ENCODE assay signal across 8 cellular contexts in the genomic region with DNA sequence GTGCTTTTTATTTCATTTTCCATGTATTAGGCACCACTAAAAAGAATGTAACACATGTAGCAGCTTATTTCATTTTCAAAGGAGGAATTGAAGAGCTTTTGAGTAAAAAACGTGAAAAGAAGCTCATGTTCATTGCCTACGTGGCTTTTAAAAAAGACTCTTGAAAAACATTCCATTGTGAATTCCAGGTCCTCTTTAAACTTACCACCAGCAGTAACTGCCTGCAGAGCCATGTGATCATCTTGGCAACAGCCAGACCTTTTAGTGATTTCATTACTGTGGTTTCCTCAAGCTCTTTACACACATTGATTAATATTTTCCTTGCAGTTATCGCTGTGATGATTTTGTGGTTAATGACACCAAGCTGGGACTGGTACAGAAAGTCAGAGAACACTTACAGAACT. TPM values are rescaled to one million over a fixed set of nuclear protein-coding genes. Genes with fewer than 3 reads are reported as not detected.
DNase-seq lines count a peak whose midpoint lies in the region; ATAC-seq and TF ChIP-seq lines count a peak whose summit lies in the region.

No MANE protein-coding gene starts in this region.

- no peak for TF ChIP-seq POLR2A in stomach (IDR thresholded peaks at IDR 0.05)

- TF ChIP-seq CTCF in A673 (conservative IDR thresholded peaks at IDR 0.05; ENCODE audit: low read depth, low read length) (no peak), HEK293 (tag by site-specific recombination; IDR thresholded peaks at IDR 0.05) (no peak), astrocyte of the cerebellum (IDR thresholded peaks at IDR 0.05; ENCODE audit: low read depth, low read length, missing control alignments) (no peak), stomach (IDR thresholded peaks at IDR 0.05) (no peak), GM10266 (IDR thresholded peaks at IDR 0.05; ENCODE audit: control insufficient read depth, insufficient read depth, low read depth, missing control alignments) (no peak)

- POLR2A ChIA-PET in A673 (lab: Charles Lee; ENCODE audit: low non-redundant PET) = no interaction called here
- POLR2A ChIA-PET in HEK293 (lab: Yijun Ruan, JAX) = interaction anchor here (1.1 kb wide), 1 partner anchor 47 kb away, joined by 4 read pairs; no protein-coding TSS in a partner anchor

- WGBS in stomach, 5 donors = 5 to 11% (median 7%) methylated on average over 3 of the region's 3 CpGs

- H3K4me1 ChIP-seq in A673 (ENCODE audit: insufficient read depth, low read length, poor library complexity, severe bottlenecking) (peaks cover 28% of the 10 kb centered on the region), HEK293 (ENCODE audit: control insufficient read depth, insufficient read depth, low read length) (peaks cover 18% of the 10 kb centered on the region; the same call in 1 of the 2 replicates), stomach (peaks cover 28 to 60% (median 43%) of the 10 kb centered on the region in 4 donors)

- ATAC-seq in HG02763 (IDR thresholded peaks at IDR 0.05; ENCODE audit: unreplicated experiment) (no peak), HG03039 (IDR thresholded peaks at IDR 0.05; ENCODE audit: unreplicated experiment) (no peak)

- H3K4me3 ChIP-seq in A673 (ENCODE audit: low read depth, low read length, poor library complexity, severe bottlenecking) (peak overlapping the region; percentile 22), HEK293 (ENCODE audit: low read depth, low read length) (no peak overlapping the region), astrocyte of the cerebellum (ENCODE audit: low read depth, low read length) (no peak overlapping the region), stomach (no peak overlapping the region)

- CTCF ChIA-PET in A673 (lab: Charles Lee) (no interaction called here), HEK293 (lab: Yijun Ruan, JAX) (interaction anchor here (0.6 to 0.7 kb wide), 2 partner anchors 515 to 678 kb away, joined by 3 read pairs; no protein-coding TSS in a partner anchor)

- H3K36me3 ChIP-seq in A673 (ENCODE audit: insufficient read depth, low read length, poor library complexity, severe bottlenecking) (peaks cover 12% of the 10 kb centered on the region), HEK293 (ENCODE audit: control insufficient read depth in 2 of 2, insufficient read depth in 1 of 2, low read length in 2 of 2) (peaks cover 0 to 8% of the 10 kb centered on the region in 2 experiments; a peak in 2 of 3 replicates), stomach (peaks cover 6 to 32% (median 27%) of the 10 kb centered on the region in 4 donors)

- H3K27me3 ChIP-seq in A673 (replicated peaks; ENCODE audit: insufficient read depth, low read depth, low read length, poor library complexity) (no peaks in the 10 kb centered on the region), stomach (no peaks in the 10 kb centered on the region)

- in situ Hi-C loops in astrocyte of the cerebellum (cut with HindIII; ENCODE audit: low sequenced_read_pairs) = no loop called here

- TF ChIP-seq EP300 in stomach (IDR thresholded peaks at IDR 0.05) = no peak

- H3K27ac ChIP-seq in A673 (ENCODE audit: low read depth, low read length, poor library complexity, severe bottlenecking) (peak overlapping the region; percentile 53), HEK293 (ENCODE audit: extremely low read depth, low read depth, low read length) (no peak overlapping the region), stomach (peak overlapping the region in 4 of 5 donors; percentile 63 to 82 (median 76))

- BruUV-seq in A673 (replicated peaks; lab: Mats Ljungman, UMichigan) = no TSS peak

- DNase-seq in A673 (ENCODE audit: low spot score) (peak; percentile 56), astrocyte of the cerebellum (ENCODE audit: low read depth) (peak; percentile 93), iris pigment epithelial cell (ENCODE audit: low read depth) (peak; percentile 99), stomach (peak; percentile 59), GM10266 (ENCODE audit: extremely low spot score) (no peak)

- intact Hi-C loops in A673 (cut with micrococcal nuclease; ENCODE audit: unreplicated experiment) = no loop called here
- intact Hi-C loops in stomach (cut with DNase I; ENCODE audit: low total_unique reads) = no loop called here

- no peaks in the 10 kb centered on the region for H3K9me3 ChIP-seq in A673 (ENCODE audit: low read depth, low read length, poor library complexity, severe bottlenecking)
- H3K9me3 ChIP-seq in HEK293 (ENCODE audit: control insufficient read depth, insufficient read depth, low read depth, low read length) = no peaks in the 10 kb centered on the region
- no peaks in the 10 kb centered on the region for H3K9me3 ChIP-seq in stomach

TF ChIP-seq in HEK293, 187 proteins besides CTCF, POLR2A, EP300 and RAD21 (continues in another document):
- TF ChIP-seq, protein P1, sequence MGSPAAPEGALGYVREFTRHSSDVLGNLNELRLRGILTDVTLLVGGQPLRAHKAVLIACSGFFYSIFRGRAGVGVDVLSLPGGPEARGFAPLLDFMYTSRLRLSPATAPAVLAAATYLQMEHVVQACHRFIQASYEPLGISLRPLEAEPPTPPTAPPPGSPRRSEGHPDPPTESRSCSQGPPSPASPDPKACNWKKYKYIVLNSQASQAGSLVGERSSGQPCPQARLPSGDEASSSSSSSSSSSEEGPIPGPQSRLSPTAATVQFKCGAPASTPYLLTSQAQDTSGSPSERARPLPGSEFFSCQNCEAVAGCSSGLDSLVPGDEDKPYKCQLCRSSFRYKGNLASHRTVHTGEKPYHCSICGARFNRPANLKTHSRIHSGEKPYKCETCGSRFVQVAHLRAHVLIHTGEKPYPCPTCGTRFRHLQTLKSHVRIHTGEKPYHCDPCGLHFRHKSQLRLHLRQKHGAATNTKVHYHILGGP (tag by site-specific recombination; IDR thresholded peaks at IDR 0.05) = 0 out of 2 replicates have a peak, but pooled peaks have one; percentile 21
- TF ChIP-seq BCL11A (tag by site-specific recombination; IDR thresholded peaks at IDR 0.05; ENCODE audit: low read depth) (no peak), ZNF529 (tag by site-specific recombination; IDR thresholded peaks at IDR 0.05; ENCODE audit: insufficient replicate concordance) (no peak), ZNF341 (tag by site-specific recombination; IDR thresholded peaks at IDR 0.05; ENCODE audit: low read depth) (no peak), GFI1B (tag by site-specific recombination; IDR thresholded peaks at IDR 0.05) (0 out of 2 replicates have a peak, but pooled peaks have one; percentile 14), GLIS1 (tag by site-specific recombination; IDR thresholded peaks at IDR 0.05) (no peak), ZNF114 (tag by site-specific recombination; IDR thresholded peaks at IDR 0.05) (no peak), RBAK (tag by site-specific recombination; IDR thresholded peaks at IDR 0.05) (no peak), OSR2 (tag by site-specific recombination; IDR thresholded peaks at IDR 0.05) (peak; percentile 49; the same call in 1 of the 2 replicates)
- TF ChIP-seq, protein P2, sequence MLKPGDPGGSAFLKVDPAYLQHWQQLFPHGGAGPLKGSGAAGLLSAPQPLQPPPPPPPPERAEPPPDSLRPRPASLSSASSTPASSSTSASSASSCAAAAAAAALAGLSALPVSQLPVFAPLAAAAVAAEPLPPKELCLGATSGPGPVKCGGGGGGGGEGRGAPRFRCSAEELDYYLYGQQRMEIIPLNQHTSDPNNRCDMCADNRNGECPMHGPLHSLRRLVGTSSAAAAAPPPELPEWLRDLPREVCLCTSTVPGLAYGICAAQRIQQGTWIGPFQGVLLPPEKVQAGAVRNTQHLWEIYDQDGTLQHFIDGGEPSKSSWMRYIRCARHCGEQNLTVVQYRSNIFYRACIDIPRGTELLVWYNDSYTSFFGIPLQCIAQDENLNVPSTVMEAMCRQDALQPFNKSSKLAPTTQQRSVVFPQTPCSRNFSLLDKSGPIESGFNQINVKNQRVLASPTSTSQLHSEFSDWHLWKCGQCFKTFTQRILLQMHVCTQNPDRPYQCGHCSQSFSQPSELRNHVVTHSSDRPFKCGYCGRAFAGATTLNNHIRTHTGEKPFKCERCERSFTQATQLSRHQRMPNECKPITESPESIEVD (tag by site-specific recombination; IDR thresholded peaks at IDR 0.05) = peak; percentile 90
- TF ChIP-seq, protein P3, sequence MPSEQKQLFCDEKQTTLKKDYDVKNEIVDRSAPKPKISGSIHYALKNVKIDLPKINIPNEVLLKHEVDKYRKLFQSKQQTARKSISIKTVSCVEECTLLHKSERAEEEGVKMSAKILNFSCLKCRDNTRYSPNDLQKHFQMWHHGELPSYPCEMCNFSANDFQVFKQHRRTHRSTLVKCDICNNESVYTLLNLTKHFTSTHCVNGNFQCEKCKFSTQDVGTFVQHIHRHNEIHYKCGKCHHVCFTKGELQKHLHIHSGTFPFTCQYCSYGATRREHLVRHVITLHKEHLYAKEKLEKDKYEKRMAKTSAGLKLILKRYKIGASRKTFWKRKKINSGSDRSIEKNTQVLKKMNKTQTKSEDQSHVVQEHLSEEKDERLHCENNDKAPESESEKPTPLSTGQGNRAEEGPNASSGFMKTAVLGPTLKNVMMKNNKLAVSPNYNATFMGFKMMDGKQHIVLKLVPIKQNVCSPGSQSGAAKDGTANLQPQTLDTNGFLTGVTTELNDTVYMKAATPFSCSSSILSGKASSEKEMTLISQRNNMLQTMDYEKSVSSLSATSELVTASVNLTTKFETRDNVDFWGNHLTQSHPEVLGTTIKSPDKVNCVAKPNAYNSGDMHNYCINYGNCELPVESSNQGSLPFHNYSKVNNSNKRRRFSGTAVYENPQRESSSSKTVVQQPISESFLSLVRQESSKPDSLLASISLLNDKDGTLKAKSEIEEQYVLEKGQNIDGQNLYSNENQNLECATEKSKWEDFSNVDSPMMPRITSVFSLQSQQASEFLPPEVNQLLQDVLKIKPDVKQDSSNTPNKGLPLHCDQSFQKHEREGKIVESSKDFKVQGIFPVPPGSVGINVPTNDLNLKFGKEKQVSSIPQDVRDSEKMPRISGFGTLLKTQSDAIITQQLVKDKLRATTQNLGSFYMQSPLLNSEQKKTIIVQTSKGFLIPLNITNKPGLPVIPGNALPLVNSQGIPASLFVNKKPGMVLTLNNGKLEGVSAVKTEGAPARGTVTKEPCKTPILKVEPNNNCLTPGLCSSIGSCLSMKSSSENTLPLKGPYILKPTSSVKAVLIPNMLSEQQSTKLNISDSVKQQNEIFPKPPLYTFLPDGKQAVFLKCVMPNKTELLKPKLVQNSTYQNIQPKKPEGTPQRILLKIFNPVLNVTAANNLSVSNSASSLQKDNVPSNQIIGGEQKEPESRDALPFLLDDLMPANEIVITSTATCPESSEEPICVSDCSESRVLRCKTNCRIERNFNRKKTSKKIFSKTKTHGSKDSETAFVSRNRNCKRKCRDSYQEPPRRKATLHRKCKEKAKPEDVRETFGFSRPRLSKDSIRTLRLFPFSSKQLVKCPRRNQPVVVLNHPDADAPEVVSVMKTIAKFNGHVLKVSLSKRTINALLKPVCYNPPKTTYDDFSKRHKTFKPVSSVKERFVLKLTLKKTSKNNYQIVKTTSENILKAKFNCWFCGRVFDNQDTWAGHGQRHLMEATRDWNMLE (tag by site-specific recombination; conservative IDR thresholded peaks at IDR 0.05; ENCODE audit: low read depth) = no peak

RNA-seq across cellular contexts. Expression of a gene that starts 43.8 kb away (rescaled TPM):
- total RNA-seq in A673 (2021) = 0.24 and 0.52 TPM in 2 replicates
- total RNA-seq in stomach = 10 to 100 TPM in 3 of 5 donors, 1 to 10 TPM in 1, not detected in 1; 7.7 to 34.4 (median 22.9) TPM
- polyA plus RNA-seq in stomach = 1 to 10 TPM; 1.5 to 4.7 (median 2.3) TPM

RNA-seq across cellular contexts. Expression of a gene that starts 49.0 kb away (rescaled TPM):
- total RNA-seq in A673 (2021) = 65.3 and 76.7 TPM in 2 replicates
- total RNA-seq in stomach = 100 to 1,000 TPM in 2 of 5 donors, 10 to 100 TPM in 3; 10.5 to 174 (median 68.7) TPM
- 10 to 100 TPM; 20.8 to 27.3 (median 25.7) TPM for polyA plus RNA-seq in stomach
